21 cellular contexts compared by ENCODE assay signal in the genomic region with DNA sequence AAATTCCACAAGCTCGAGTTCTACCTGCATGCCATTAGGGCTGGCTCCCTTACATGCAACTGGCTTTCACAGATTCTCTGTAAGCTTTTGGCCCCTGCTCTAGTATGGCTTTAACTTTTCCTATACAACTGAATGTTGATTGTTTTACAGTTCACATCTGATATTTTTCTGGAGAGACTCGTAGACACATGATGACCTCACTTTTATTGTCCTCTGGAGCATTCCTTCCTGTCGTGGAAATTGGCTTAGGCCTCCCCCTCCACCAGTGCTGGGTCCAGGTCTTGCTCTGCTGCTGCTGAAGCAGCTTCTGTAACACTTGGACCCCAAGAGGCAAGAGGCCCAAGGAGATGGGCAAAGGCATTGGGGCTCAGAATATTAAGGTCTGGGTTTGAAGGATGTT.
"Had no signal": no experiment of that assay in that cellular context is flagged by ENCODE, and none has a peak within 500 bp of the region (broad histone marks: within the 10 kb centered on the region; RNA-seq: fewer than 3 reads in every experiment).

No MANE protein-coding gene starts in this region.

- H3K27ac Mint-ChIP-seq: activated naive CD8-positive, alpha-beta T cell; activated T-cell treated with anti-CD3 and anti-CD28 coated beads, Interleukin-2, amount 50 U/mL, for 24 hours; activated T-helper 17 cell treated with anti-CD3 and anti-CD28 coated beads, Interleukin-2, amount 50 U/mL, for 72 hours; dendritic cell treated with granulocyte-macrophage colony-stimulating factor and Interleukin-4, amounts not matched to agents 40 ng/mL and 50 ng/mL, for 4 days; natural killer cell had no signal

- H3K4me3 ChIP-seq: adrenal gland, ascending aorta, ovary, prostate gland, upper lobe of right lung had no signal

- DNase-seq: activated CD4-positive, alpha-beta T cell treated with anti-CD3 and anti-CD28 coated beads for 1 hour; activated CD4-positive, alpha-beta T cell treated with anti-CD3 and anti-CD28 coated beads, Interleukin-2, amount 50 U/mL, for 1 hour; activated CD8-positive, alpha-beta memory T cell treated with anti-CD3 and anti-CD28 coated beads, Interleukin-2, amount 50 U/mL, for 4 hours; activated naive CD4-positive, alpha-beta T cell; activated T-cell treated with anti-CD3 and anti-CD28 coated beads, Interleukin-2, amount 50 U/mL, for 24 hours; adrenal gland; brain microvascular endothelial cell; caudate nucleus; effector CD8-positive, alpha-beta T cell; foreskin melanocyte; mesendoderm; natural killer cell; ovary; stimulated activated CD4-positive, alpha-beta T cell treated with anti-CD3 and anti-CD28 coated beads, Interleukin-4, amount 100 ng/mL, for 24 hours; stimulated activated naive CD8-positive, alpha-beta T cell treated with anti-CD3 and anti-CD28 coated beads, Interleukin-15, Interleukin-2, amounts not matched to agents 100 U/mL and 50 U/mL, for 24 hours; upper lobe of right lung had no signal

- H3K36me3 Mint-ChIP-seq: natural killer cell had no signal

- H3K36me3 ChIP-seq: adrenal gland, ascending aorta, brain microvascular endothelial cell, ovary, prostate gland, upper lobe of right lung had no signal

- H3K4me3 Mint-ChIP-seq: activated naive CD8-positive, alpha-beta T cell; activated T-cell treated with anti-CD3 and anti-CD28 coated beads, Interleukin-2, amount 50 U/mL, for 24 hours; activated T-helper 17 cell treated with anti-CD3 and anti-CD28 coated beads, Interleukin-2, amount 50 U/mL, for 72 hours; dendritic cell treated with granulocyte-macrophage colony-stimulating factor and Interleukin-4, amounts not matched to agents 40 ng/mL and 50 ng/mL, for 4 days; natural killer cell had no signal

- H3K9me3 ChIP-seq: adrenal gland, ascending aorta, ovary, prostate gland, upper lobe of right lung had no signal

- H3K27ac ChIP-seq: adrenal gland, ascending aorta, brain microvascular endothelial cell, ovary, prostate gland, upper lobe of right lung had no signal

- ATAC-seq: activated T-helper 17 cell treated with anti-CD3 and anti-CD28 coated beads, Interleukin-2, amount 50 U/mL, for 72 hours; natural killer cell; stimulated activated naive CD8-positive, alpha-beta T cell treated with anti-CD3 and anti-CD28 coated beads, Interleukin-15, Interleukin-2, amounts not matched to agents 100 U/mL and 50 U/mL, for 24 hours; upper lobe of right lung had no signal

- H3K9me3 Mint-ChIP-seq: activated T-cell treated with anti-CD3 and anti-CD28 coated beads, Interleukin-2, amount 50 U/mL, for 24 hours; dendritic cell treated with granulocyte-macrophage colony-stimulating factor and Interleukin-4, amounts not matched to agents 40 ng/mL and 50 ng/mL, for 4 days had no signal
